In genomic region chr2:45312275-45312674, GRCh38 we compare ENCODE assay signal across 24 cellular contexts.
"Had no signal": no experiment of that assay in that cellular context is flagged by ENCODE, and none has a peak within 500 bp of the region (broad histone marks: within the 10 kb centered on the region; RNA-seq: fewer than 3 reads in every experiment).

No MANE protein-coding gene starts in this region.

- H3K27ac ChIP-seq: body of pancreas, cardiac muscle cell, epithelial cell of prostate, heart right ventricle, left ventricle myocardium inferior, pancreas, transverse colon, uterus had no signal

- H3K4me3 Mint-ChIP-seq: activated CD4-positive, alpha-beta T cell treated with anti-CD3 and anti-CD28 coated beads for 36 hours; activated naive CD4-positive, alpha-beta T cell treated with anti-CD3 and anti-CD28 coated beads for 36 hours; nephron; stimulated activated effector memory CD8-positive, alpha-beta T cell treated with anti-CD3 and anti-CD28 coated beads, Interleukin-12 subunit alpha, Interleukin-12 subunit beta, amount 100 ng/mL, for 72 hours; stimulated activated naive CD8-positive, alpha-beta T cell treated with anti-CD3 and anti-CD28 coated beads, Interleukin-15, amount 100 ng/mL, for 72 hours; WTC11 had no signal

- ATAC-seq: activated CD4-positive, alpha-beta T cell treated with anti-CD3 and anti-CD28 coated beads for 36 hours; body of pancreas; heart right ventricle; stimulated activated effector memory CD8-positive, alpha-beta T cell treated with anti-CD3 and anti-CD28 coated beads, Interleukin-12 subunit alpha, Interleukin-12 subunit beta, amount 100 ng/mL, for 72 hours; stimulated activated naive CD8-positive, alpha-beta T cell treated with anti-CD3 and anti-CD28 coated beads, Interleukin-15, amount 100 ng/mL, for 72 hours; WTC11 had no signal

- H3K9me3 Mint-ChIP-seq: activated naive CD4-positive, alpha-beta T cell treated with anti-CD3 and anti-CD28 coated beads for 36 hours; stimulated activated effector memory CD8-positive, alpha-beta T cell treated with anti-CD3 and anti-CD28 coated beads, Interleukin-12 subunit alpha, Interleukin-12 subunit beta, amount 100 ng/mL, for 72 hours; stimulated activated naive CD8-positive, alpha-beta T cell treated with anti-CD3 and anti-CD28 coated beads, Interleukin-15, amount 100 ng/mL, for 72 hours had no signal

- H3K4me1 Mint-ChIP-seq: activated CD4-positive, alpha-beta T cell treated with anti-CD3 and anti-CD28 coated beads for 36 hours; stimulated activated effector memory CD8-positive, alpha-beta T cell treated with anti-CD3 and anti-CD28 coated beads, Interleukin-12 subunit alpha, Interleukin-12 subunit beta, amount 100 ng/mL, for 72 hours; stimulated activated naive CD8-positive, alpha-beta T cell treated with anti-CD3 and anti-CD28 coated beads, Interleukin-15, amount 100 ng/mL, for 72 hours had no signal

- H3K36me3 Mint-ChIP-seq: stimulated activated effector memory CD8-positive, alpha-beta T cell treated with anti-CD3 and anti-CD28 coated beads, Interleukin-12 subunit alpha, Interleukin-12 subunit beta, amount 100 ng/mL, for 72 hours had no signal

- H3K27ac Mint-ChIP-seq: activated CD4-positive, alpha-beta T cell treated with anti-CD3 and anti-CD28 coated beads for 36 hours; activated naive CD4-positive, alpha-beta T cell treated with anti-CD3 and anti-CD28 coated beads for 36 hours; stimulated activated effector memory CD8-positive, alpha-beta T cell treated with anti-CD3 and anti-CD28 coated beads, Interleukin-12 subunit alpha, Interleukin-12 subunit beta, amount 100 ng/mL, for 72 hours; stimulated activated naive CD8-positive, alpha-beta T cell treated with anti-CD3 and anti-CD28 coated beads, Interleukin-15, amount 100 ng/mL, for 72 hours; WTC11 had no signal

- DNase-seq: activated CD4-positive, alpha-beta T cell treated with anti-CD3 and anti-CD28 coated beads for 36 hours; activated CD4-positive, alpha-beta T cell treated with anti-CD3 and anti-CD28 coated beads, Interleukin-2, amount 50 U/mL, for 4 hours; activated effector memory CD4-positive, alpha-beta T cell treated with Interleukin-2 at 50 U/mL for 16 hours; activated naive CD4-positive, alpha-beta T cell treated with anti-CD3 and anti-CD28 coated beads for 36 hours; activated T-cell treated with anti-CD3 and anti-CD28 coated beads, Interleukin-2, amount 50 U/mL, for 48 hours; anterior cingulate cortex; body of pancreas; heart right ventricle; islet precursor cell; left ventricle myocardium inferior; mammary epithelial cell; midbrain; pancreas; small intestine; stimulated activated CD4-positive, alpha-beta T cell treated with anti-CD3 and anti-CD28 coated beads, Interleukin-2, amount 100 ng/mL, for 24 hours; stimulated activated naive CD8-positive, alpha-beta T cell treated with anti-CD3 and anti-CD28 coated beads, Interleukin-15, amount 100 ng/mL, for 72 hours; T-helper 9 cell; transverse colon; uterus had no signal
